Comparison of ENCODE assay signal across 8 cellular contexts in the genomic region with DNA sequence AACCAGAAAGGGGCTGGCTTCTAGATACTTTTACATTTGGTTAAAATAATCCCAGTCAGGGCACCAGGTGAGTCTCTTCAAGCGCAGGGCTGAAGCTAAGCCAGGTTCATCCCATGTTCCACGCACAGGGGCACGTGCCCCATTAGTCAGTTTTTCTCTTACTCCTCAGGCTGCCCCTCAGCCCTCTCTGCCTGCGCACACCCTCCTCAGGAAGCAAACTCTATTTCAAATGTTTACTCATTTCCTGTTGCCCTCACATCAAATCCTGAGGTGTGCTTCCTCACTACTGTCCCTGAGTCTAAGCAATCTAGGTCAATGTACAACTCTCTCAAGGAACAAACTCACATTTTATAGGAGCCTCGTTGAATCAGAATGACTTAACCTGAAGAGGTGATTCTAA. TPM values are rescaled to one million over a fixed set of nuclear protein-coding genes. Genes with fewer than 3 reads are reported as not detected.
DNase-seq lines count a peak whose midpoint lies in the region; ATAC-seq and TF ChIP-seq lines count a peak whose summit lies in the region.

No MANE protein-coding gene starts in this region.

- H3K4me3 ChIP-seq in Jurkat, Clone E6-1 (ENCODE audit: low read length): no peak overlapping the region
- no peak overlapping the region for H3K4me3 ChIP-seq in effector memory CD4-positive, alpha-beta T cell (ENCODE audit: insufficient read depth, low read depth, low read length, poor library complexity, severe bottlenecking)

- POLR2A ChIA-PET in activated CD4-positive, alpha-beta memory T cell treated with anti-CD3 and anti-CD28 coated beads, Interleukin-2, amount 10 ng/mL, durations not matched to agents 7 days and 5 days (lab: Charles Lee): interaction anchor here (0.8 to 2.1 kb wide), 11 partner anchors 12 to 978 kb away, joined by 3 to 9 read pairs (median 4); a partner anchor contains a TSS

- H3K36me3 ChIP-seq in effector memory CD4-positive, alpha-beta T cell (ENCODE audit: control insufficient read depth, insufficient read depth, low read length): no peaks in the 10 kb centered on the region

- H3K9me3 Mint-ChIP-seq in activated CD4-positive, alpha-beta memory T cell treated with anti-CD3 and anti-CD28 coated beads, Interleukin-2, amount 10 ng/mL, durations not matched to agents 7 days and 5 days: peaks cover 10% of the 10 kb centered on the region
- no peaks in the 10 kb centered on the region for H3K9me3 Mint-ChIP-seq in osteocyte (ENCODE audit: unreplicated experiment)

- no peaks in the 10 kb centered on the region for H3K27me3 ChIP-seq in effector memory CD4-positive, alpha-beta T cell (replicated peaks; ENCODE audit: control insufficient read depth, insufficient read depth, low read length, poor library complexity, severe bottlenecking)

- peak; percentile 42 for DNase-seq in Jurkat, Clone E6-1 (ENCODE audit: low read depth, low spot score)
- peak; percentile 78 for DNase-seq in activated CD4-positive, alpha-beta memory T cell treated with anti-CD3 and anti-CD28 coated beads, Interleukin-2, amount 10 ng/mL, durations not matched to agents 7 days and 5 days
- DNase-seq in effector memory CD4-positive, alpha-beta T cell: peak; percentile 54 to 74 (median 71)
- peak; percentile 61 for DNase-seq in stimulated activated CD8-positive, alpha-beta memory T cell treated with anti-CD3 and anti-CD28 coated beads, Interleukin-12 subunit alpha, Interleukin-12 subunit beta, amount 100 ng/mL, for 1 hour (ENCODE audit: low read depth)
- no peak for DNase-seq in head of caudate nucleus
- DNase-seq in osteocyte (ENCODE audit: extremely low spot score, unreplicated experiment): no peak
- no peak for DNase-seq in NCI-H187 (lab: John Stamatoyannopoulos, UW)

- peak overlapping the region; percentile 75 for H3K27ac ChIP-seq in effector memory CD4-positive, alpha-beta T cell (ENCODE audit: insufficient read depth, low read length, poor library complexity, severe bottlenecking)

- no peak for ATAC-seq in GM18867 (IDR thresholded peaks at IDR 0.05; ENCODE audit: unreplicated experiment)

- H3K4me1 Mint-ChIP-seq in activated CD4-positive, alpha-beta memory T cell treated with anti-CD3 and anti-CD28 coated beads, Interleukin-2, amount 10 ng/mL, durations not matched to agents 7 days and 5 days: peaks cover 71% of the 10 kb centered on the region
- H3K4me1 Mint-ChIP-seq in osteocyte (ENCODE audit: unreplicated experiment): peaks cover 35% of the 10 kb centered on the region

- CTCF ChIA-PET in activated CD4-positive, alpha-beta memory T cell treated with anti-CD3 and anti-CD28 coated beads, Interleukin-2, amount 10 ng/mL, durations not matched to agents 7 days and 5 days (lab: Charles Lee): interaction anchor here (0.6 to 1.7 kb wide), 7 partner anchors 12 to 929 kb away, joined by 3 to 6 read pairs (median 4); a partner anchor contains a TSS

- H3K27me3 Mint-ChIP-seq in activated CD4-positive, alpha-beta memory T cell treated with anti-CD3 and anti-CD28 coated beads, Interleukin-2, amount 10 ng/mL, durations not matched to agents 7 days and 5 days: no peaks in the 10 kb centered on the region
- H3K27me3 Mint-ChIP-seq in osteocyte (ENCODE audit: unreplicated experiment): no peaks in the 10 kb centered on the region

- TF ChIP-seq CTCF in osteocyte (IDR thresholded peaks at IDR 0.05): no peak

- H3K36me3 Mint-ChIP-seq in activated CD4-positive, alpha-beta memory T cell treated with anti-CD3 and anti-CD28 coated beads, Interleukin-2, amount 10 ng/mL, durations not matched to agents 7 days and 5 days (ENCODE audit: low read depth): peaks cover 48% of the 10 kb centered on the region
- H3K36me3 Mint-ChIP-seq in osteocyte (ENCODE audit: unreplicated experiment): no peaks in the 10 kb centered on the region

- H3K9me3 ChIP-seq in effector memory CD4-positive, alpha-beta T cell (ENCODE audit: control insufficient read depth, low read length): no peaks in the 10 kb centered on the region

- peaks cover 62% of the 10 kb centered on the region for H3K4me1 ChIP-seq in effector memory CD4-positive, alpha-beta T cell (ENCODE audit: control insufficient read depth, insufficient read depth, low read length, poor library complexity, severe bottlenecking)

- H3K4me3 Mint-ChIP-seq in activated CD4-positive, alpha-beta memory T cell treated with anti-CD3 and anti-CD28 coated beads, Interleukin-2, amount 10 ng/mL, durations not matched to agents 7 days and 5 days: no peak overlapping the region
- H3K4me3 Mint-ChIP-seq in osteocyte (ENCODE audit: unreplicated experiment): no peak overlapping the region

- peak overlapping the region; percentile 80 for H3K27ac Mint-ChIP-seq in activated CD4-positive, alpha-beta memory T cell treated with anti-CD3 and anti-CD28 coated beads, Interleukin-2, amount 10 ng/mL, durations not matched to agents 7 days and 5 days
- no peak overlapping the region for H3K27ac Mint-ChIP-seq in osteocyte (ENCODE audit: unreplicated experiment)

- intact Hi-C loops in head of caudate nucleus (cut with DNase I): no loop called here

RNA-seq across cellular contexts. Expression of a gene that starts 48.5 kb away (rescaled TPM):
- polyA plus RNA-seq in Jurkat, Clone E6-1 (2012; ENCODE audit: insufficient read depth, insufficient read length): 0.69 TPM
- total RNA-seq in activated CD4-positive, alpha-beta memory T cell treated with anti-CD3 and anti-CD28 coated beads, Interleukin-2, amount 10 ng/mL, durations not matched to agents 7 days and 5 days: 1 to 10 TPM; 1.2 to 1.5 TPM
- total RNA-seq in osteocyte: 812 and 849 TPM in 2 replicates

Comparison
In these comparisons a context has a peak if more than half of its experiments do, and no peak if none do; other contexts are left out.
1. DNase-seq: peak in Jurkat, Clone E6-1 (single experiment), activated CD4-positive, alpha-beta memory T cell treated with anti-CD3 and anti-CD28 coated beads, Interleukin-2, amount 10 ng/mL, durations not matched to agents 7 days and 5 days (single experiment), effector memory CD4-positive, alpha-beta T cell (3 of 3) and stimulated activated CD8-positive, alpha-beta memory T cell treated with anti-CD3 and anti-CD28 coated beads, Interleukin-12 subunit alpha, Interleukin-12 subunit beta, amount 100 ng/mL, for 1 hour (single experiment); none in head of caudate nucleus (0 of 42), osteocyte (single experiment) and NCI-H187 (0 of 2).
2. RNA of a gene that starts 48.5 kb away (total RNA-seq): 812 to 849 TPM in osteocyte; 1.2 to 1.5 TPM in activated CD4-positive, alpha-beta memory T cell treated with anti-CD3 and anti-CD28 coated beads, Interleukin-2, amount 10 ng/mL, durations not matched to agents 7 days and 5 days; every median in the first group is over 100 times any median in the second.